Comparison of ENCODE assay signal across 9 cellular contexts in genomic region chr7:73978681-73979563, GRCh38. TPM values are rescaled to one million over a fixed set of nuclear protein-coding genes. Genes with fewer than 3 reads are reported as not detected.
A peak's percentile ranks its signal among the peaks of the same experiment; 100 is the strongest.
DNase-seq lines count a peak whose midpoint lies in the region; ATAC-seq and TF ChIP-seq lines count a peak whose summit lies in the region.
"Had no signal": no experiment of that assay in that cellular context is flagged by ENCODE, and none has a peak within 500 bp of the region (broad histone marks: within the 10 kb centered on the region; RNA-seq: fewer than 3 reads in every experiment).

No MANE protein-coding gene starts in this region.

- H3K9me3 ChIP-seq in CD4-positive, alpha-beta T cell (ENCODE audit: control insufficient read depth, low read length): no peaks in the 10 kb centered on the region
- H3K9me3 ChIP-seq: ovary had no signal

- no peak overlapping the region for H3K27ac ChIP-seq in CD4-positive, alpha-beta T cell (ENCODE audit: low read depth, low read length)
- H3K27ac ChIP-seq: ovary had no signal

- H3K27ac Mint-ChIP-seq in CD4-positive, alpha-beta T cell: no peak overlapping the region

- DNase-seq in D341Med (ENCODE audit: low spot score): peak; percentile 81
- DNase-seq in H4 (ENCODE audit: low spot score): peak; percentile 93
- DNase-seq in NCI-H460 (ENCODE audit: extremely low read depth, low read depth): peak; percentile 13
- peak; percentile 22 for DNase-seq in amniotic epithelial cell (ENCODE audit: low read depth)
- DNase-seq in left colon: peak; percentile 94
- no peak for DNase-seq in Ammon's horn (ENCODE audit: low spot score)
- DNase-seq in globus pallidus (ENCODE audit: low spot score): no peak
- no peak for DNase-seq in CD4-positive, alpha-beta T cell

- no peak overlapping the region for H3K4me3 Mint-ChIP-seq in CD4-positive, alpha-beta T cell

- intact Hi-C loops in left colon (cut with DNase I, micrococcal nuclease): no loop called here
- intact Hi-C loops in CD4-positive, alpha-beta T cell (cut with DNase I, micrococcal nuclease): no loop called here

- CTCF ChIA-PET in CD4-positive, alpha-beta T cell (lab: Charles Lee): no interaction called here

- H3K27me3 ChIP-seq in CD4-positive, alpha-beta T cell (ENCODE audit: control insufficient read depth, insufficient read depth, low read length): no peaks in the 10 kb centered on the region
- H3K27me3 ChIP-seq: ovary had no signal

- POLR2A ChIA-PET in CD4-positive, alpha-beta T cell (lab: Charles Lee): no interaction called here

- no peaks in the 10 kb centered on the region for H3K36me3 Mint-ChIP-seq in CD4-positive, alpha-beta T cell (ENCODE audit: low read depth)

- no peaks in the 10 kb centered on the region for H3K4me1 Mint-ChIP-seq in CD4-positive, alpha-beta T cell (ENCODE audit: low read depth)

- peaks cover 9% of the 10 kb centered on the region for H3K27me3 Mint-ChIP-seq in CD4-positive, alpha-beta T cell

- H3K9me3 Mint-ChIP-seq in CD4-positive, alpha-beta T cell: no peaks in the 10 kb centered on the region

- TF ChIP-seq CTCF in CD4-positive, alpha-beta T cell (IDR thresholded peaks at IDR 0.05): no peak

- ATAC-seq in left colon: peak; percentile 93
- ATAC-seq in CD4-positive, alpha-beta T cell (ENCODE audit: poor library complexity): no peak

RNA-seq across cellular contexts. Expression of gene ELN, which starts 49.1 kb away (rescaled TPM):
- not detected in 2 replicates for total RNA-seq in H4 (2014; rRNA removed; shearing (Covaris generic))
- not detected in 2 replicates for total RNA-seq in NCI-H460 (2014; rRNA removed; shearing (Covaris generic))
- polyA plus RNA-seq in NCI-H460 (2014; cell fraction: nucleus; rRNA removed): not detected in 2 replicates
- total RNA-seq in left colon: 10 to 100 TPM; 10.3 to 15.0 TPM
- total RNA-seq in CD4-positive, alpha-beta T cell: not detected

Comparison
In these comparisons a context has a peak if more than half of its experiments do, and no peak if none do; other contexts are left out.
1. DNase-seq: peak in D341Med (single experiment), H4 (single experiment), NCI-H460 (single experiment), amniotic epithelial cell (single experiment) and left colon (2 of 2); none in Ammon's horn (single experiment), globus pallidus (single experiment) and CD4-positive, alpha-beta T cell (0 of 10).
2. RNA of gene ELN, which starts 49.1 kb away (total RNA-seq): 10.3 to 15.0 TPM in left colon; not detected in H4, not detected in NCI-H460 and not detected in CD4-positive, alpha-beta T cell; every median in the first group is over 10 times any median in the second.